ENCODE assay signal across 9 cellular contexts in the genomic region with DNA sequence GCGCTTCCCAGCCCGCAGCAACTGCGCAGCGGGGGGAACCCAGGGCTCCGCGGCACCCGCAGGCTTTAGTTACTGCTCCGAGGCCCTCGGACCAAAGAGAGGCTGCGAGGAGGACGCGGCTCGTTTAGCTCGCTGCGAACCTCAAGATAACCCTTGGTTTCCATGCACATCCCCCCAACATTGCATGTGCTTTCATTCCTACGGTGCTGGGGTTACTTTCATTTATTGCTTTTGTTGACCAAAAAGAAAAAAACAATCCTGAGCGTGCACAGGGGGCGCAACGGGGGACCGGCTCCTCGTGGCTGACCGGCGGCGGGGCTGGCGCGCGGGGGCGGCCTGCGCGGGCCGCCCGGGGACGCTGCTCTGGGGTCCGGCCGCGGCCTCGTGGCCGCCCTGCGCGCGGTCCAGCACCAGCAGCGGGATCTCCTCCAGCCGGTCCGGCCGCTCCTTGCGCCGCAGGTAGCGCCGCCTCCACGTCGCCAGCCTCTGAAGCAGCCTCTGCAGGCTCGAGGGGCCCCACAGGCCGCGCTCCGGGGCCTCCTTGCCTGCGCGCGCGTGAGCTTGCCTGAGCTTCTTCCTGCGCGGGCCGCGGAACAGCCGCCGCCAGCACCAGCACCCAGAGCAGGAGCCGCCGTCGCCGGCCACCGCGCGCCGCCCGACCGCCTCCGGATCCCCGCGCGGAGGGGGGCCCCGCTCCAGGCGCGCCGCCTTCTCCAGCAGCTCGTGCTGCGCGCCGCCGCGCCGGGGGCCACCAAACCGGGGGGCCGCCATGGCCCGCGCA.
DNase-seq lines count a peak whose midpoint lies in the region; ATAC-seq, FAIRE-seq and TF ChIP-seq lines count a peak whose summit lies in the region.
"Had no signal": no experiment of that assay in that cellular context is flagged by ENCODE, and none has a peak within 500 bp of the region (broad histone marks: within the 10 kb centered on the region; RNA-seq: fewer than 3 reads in every experiment).

No MANE protein-coding gene starts in this region.

- intact Hi-C loops in natural killer cell (cut with micrococcal nuclease) = no loop called here

- peak overlapping the region; percentile 67 for H3K9ac ChIP-seq in Loucy (ENCODE audit: low read depth, low read length, poor library complexity, severe bottlenecking)

- ATAC-seq in activated T-cell treated with anti-CD3 and anti-CD28 coated beads, Interleukin-2, amount 50 U/mL, for 72 hours (replicated peaks in 1 of 2) = peak; percentile 77 to 82
- ATAC-seq in foreskin keratinocyte (peak; percentile 78), natural killer cell (peak; percentile 58 to 78 (median 67)), HG02623 (IDR thresholded peaks at IDR 0.05; ENCODE audit: unreplicated experiment) (no peak), GM21786 (IDR thresholded peaks at IDR 0.05; ENCODE audit: unreplicated experiment) (no peak)

- H3K27ac ChIP-seq in foreskin keratinocyte = no peak overlapping the region

- peak overlapping the region; percentile 74 for H3K4me3 ChIP-seq in Loucy (ENCODE audit: low read length, poor library complexity, severe bottlenecking)

- no peaks in the 10 kb centered on the region for H3K9me3 ChIP-seq in Loucy (ENCODE audit: insufficient read depth, low read depth, low read length)

- peak overlapping the region; percentile 85 for H3K4me2 ChIP-seq in Loucy (ENCODE audit: low read depth, low read length, poor library complexity, severe bottlenecking)

- no peaks in the 10 kb centered on the region for H3K9me3 Mint-ChIP-seq in activated T-cell treated with anti-CD3 and anti-CD28 coated beads, Interleukin-2, amount 50 U/mL, for 72 hours
- no peaks in the 10 kb centered on the region for H3K9me3 Mint-ChIP-seq in natural killer cell

- H3K27me3 Mint-ChIP-seq in activated T-cell treated with anti-CD3 and anti-CD28 coated beads, Interleukin-2, amount 50 U/mL, for 72 hours (ENCODE audit: low read depth) = peaks cover 16% of the 10 kb centered on the region
- H3K27me3 Mint-ChIP-seq in natural killer cell (ENCODE audit: low read depth in 2 of 2) = peaks cover 0 to 8% of the 10 kb centered on the region in 2 donors

- no peaks in the 10 kb centered on the region for H3K79me2 ChIP-seq in Loucy (ENCODE audit: insufficient read depth, low read length)

- peaks cover 13% of the 10 kb centered on the region for H3K4me1 Mint-ChIP-seq in activated T-cell treated with anti-CD3 and anti-CD28 coated beads, Interleukin-2, amount 50 U/mL, for 72 hours (ENCODE audit: low read depth)
- H3K4me1 Mint-ChIP-seq in natural killer cell = peaks cover 0 to 12% of the 10 kb centered on the region in 2 donors

- H3F3A ChIP-seq in Loucy (ENCODE audit: low read depth) = no peaks in the 10 kb centered on the region

- H4K20me1 ChIP-seq in Loucy (ENCODE audit: insufficient read depth, low read length, poor library complexity, severe bottlenecking) = no peaks in the 10 kb centered on the region

- DNase-seq in G401 (ENCODE audit: low spot score) (peak; percentile 38), foreskin keratinocyte (peak in 1 of 2 donors; percentile 20), natural killer cell (peak; percentile 22), urothelium cell line (ENCODE audit: low spot score) (peak; percentile 33)
- DNase-seq in activated T-cell treated with anti-CD3 and anti-CD28 coated beads, Interleukin-2, amount 50 U/mL, for 72 hours = peak; percentile 53 to 54

- H3K36me3 ChIP-seq in Loucy (ENCODE audit: insufficient read depth, low read length) = no peaks in the 10 kb centered on the region

- H3K27me3 ChIP-seq in Loucy (ENCODE audit: insufficient read depth, low read length, poor library complexity, severe bottlenecking) (peaks cover 5% of the 10 kb centered on the region), foreskin keratinocyte (no peaks in the 10 kb centered on the region)

- H2AFZ ChIP-seq in Loucy (ENCODE audit: low read length) = peak overlapping the region; percentile 78

- no peak overlapping the region for H3K27ac Mint-ChIP-seq in activated T-cell treated with anti-CD3 and anti-CD28 coated beads, Interleukin-2, amount 50 U/mL, for 72 hours
- H3K27ac Mint-ChIP-seq in natural killer cell = peak overlapping the region in 1 of 2 donors; percentile 49

- no peak for FAIRE-seq in urothelium cell line (lab: Jason Lieb, UNC)
- FAIRE-seq: TTC549 had no signal

- H3K4me3 Mint-ChIP-seq in activated T-cell treated with anti-CD3 and anti-CD28 coated beads, Interleukin-2, amount 50 U/mL, for 72 hours = peak overlapping the region; percentile 91 to 94
- peak overlapping the region; percentile 90 for H3K4me3 Mint-ChIP-seq in natural killer cell

- H3K36me3 Mint-ChIP-seq in activated T-cell treated with anti-CD3 and anti-CD28 coated beads, Interleukin-2, amount 50 U/mL, for 72 hours (ENCODE audit: insufficient read depth in 2 of 2) = peaks cover 0 to 2% of the 10 kb centered on the region in 2 donors
- H3K36me3 Mint-ChIP-seq in natural killer cell = no peaks in the 10 kb centered on the region

- H3K4me1 ChIP-seq in Loucy (ENCODE audit: insufficient read depth, low read length, poor library complexity, severe bottlenecking) (peaks cover 8% of the 10 kb centered on the region), foreskin keratinocyte (no peaks in the 10 kb centered on the region)

- H3K9me2 ChIP-seq in Loucy (replicated peaks; ENCODE audit: low read depth, low read length) = no peaks in the 10 kb centered on the region

- in situ Hi-C loops in G401 (cut with HindIII; ENCODE audit: low sequenced_read_pairs) = no loop called here

- no peak for TF ChIP-seq CTCF in Loucy (conservative IDR thresholded peaks at IDR 0.05; ENCODE audit: low read length)
- no peak for TF ChIP-seq CTCF in foreskin keratinocyte (conservative IDR thresholded peaks at IDR 0.05)
- no peak for TF ChIP-seq CTCF in natural killer cell (IDR thresholded peaks at IDR 0.05)

Comparison
In these comparisons a context has a peak if more than half of its experiments do, and no peak if none do; other contexts are left out.
1. ATAC-seq: peak in activated T-cell treated with anti-CD3 and anti-CD28 coated beads, Interleukin-2, amount 50 U/mL, for 72 hours (2 of 2), foreskin keratinocyte (single experiment) and natural killer cell (3 of 3); none in HG02623 (single experiment) and GM21786 (single experiment).